1 cellular context compared by ENCODE assay signal in the genomic region with DNA sequence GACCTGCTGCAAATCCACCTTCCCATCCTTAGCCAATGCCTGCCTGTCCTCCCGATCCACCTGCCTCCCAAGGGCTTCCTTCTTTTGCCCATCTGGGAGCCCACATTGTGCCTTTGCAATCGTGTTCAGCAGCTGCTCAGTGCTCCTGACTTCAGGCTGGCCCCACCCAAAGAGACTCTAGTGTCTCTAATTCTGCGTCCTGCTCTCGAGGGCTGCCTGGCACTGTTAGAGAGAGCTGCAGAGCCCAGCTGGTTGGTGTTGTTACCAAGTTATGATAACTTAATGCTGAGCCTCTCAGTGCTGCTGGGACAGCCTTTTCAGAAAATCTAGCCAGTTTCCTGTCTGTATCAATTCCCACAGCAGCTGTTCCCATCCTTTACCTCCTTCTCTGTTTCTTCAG.
TF ChIP-seq lines count a peak whose summit lies in the region.

No MANE protein-coding gene starts in this region.

TF ChIP-seq in HepG2, 621 proteins besides CTCF, POLR2A, EP300 and RAD21 (continued from another document):
- TF ChIP-seq, protein P1, sequence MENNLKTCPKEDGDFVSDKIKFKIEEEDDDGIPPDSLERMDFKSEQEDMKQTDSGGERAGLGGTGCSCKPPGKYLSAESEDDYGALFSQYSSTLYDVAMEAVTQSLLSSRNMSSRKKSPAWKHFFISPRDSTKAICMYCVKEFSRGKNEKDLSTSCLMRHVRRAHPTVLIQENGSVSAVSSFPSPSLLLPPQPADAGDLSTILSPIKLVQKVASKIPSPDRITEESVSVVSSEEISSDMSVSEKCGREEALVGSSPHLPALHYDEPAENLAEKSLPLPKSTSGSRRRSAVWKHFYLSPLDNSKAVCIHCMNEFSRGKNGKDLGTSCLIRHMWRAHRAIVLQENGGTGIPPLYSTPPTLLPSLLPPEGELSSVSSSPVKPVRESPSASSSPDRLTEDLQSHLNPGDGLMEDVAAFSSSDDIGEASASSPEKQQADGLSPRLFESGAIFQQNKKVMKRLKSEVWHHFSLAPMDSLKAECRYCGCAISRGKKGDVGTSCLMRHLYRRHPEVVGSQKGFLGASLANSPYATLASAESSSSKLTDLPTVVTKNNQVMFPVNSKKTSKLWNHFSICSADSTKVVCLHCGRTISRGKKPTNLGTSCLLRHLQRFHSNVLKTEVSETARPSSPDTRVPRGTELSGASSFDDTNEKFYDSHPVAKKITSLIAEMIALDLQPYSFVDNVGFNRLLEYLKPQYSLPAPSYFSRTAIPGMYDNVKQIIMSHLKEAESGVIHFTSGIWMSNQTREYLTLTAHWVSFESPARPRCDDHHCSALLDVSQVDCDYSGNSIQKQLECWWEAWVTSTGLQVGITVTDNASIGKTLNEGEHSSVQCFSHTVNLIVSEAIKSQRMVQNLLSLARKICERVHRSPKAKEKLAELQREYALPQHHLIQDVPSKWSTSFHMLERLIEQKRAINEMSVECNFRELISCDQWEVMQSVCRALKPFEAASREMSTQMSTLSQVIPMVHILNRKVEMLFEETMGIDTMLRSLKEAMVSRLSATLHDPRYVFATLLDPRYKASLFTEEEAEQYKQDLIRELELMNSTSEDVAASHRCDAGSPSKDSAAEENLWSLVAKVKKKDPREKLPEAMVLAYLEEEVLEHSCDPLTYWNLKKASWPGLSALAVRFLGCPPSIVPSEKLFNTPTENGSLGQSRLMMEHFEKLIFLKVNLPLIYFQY (CRISPR knock-in tag; IDR thresholded peaks at IDR 0.05; ENCODE audit: borderline replicate concordance): no peak
- TF ChIP-seq CREBL2 (CRISPR knock-in tag; IDR thresholded peaks at IDR 0.05; ENCODE audit: borderline replicate concordance) (no peak), ZNF660 (CRISPR knock-in tag; IDR thresholded peaks at IDR 0.05; ENCODE audit: borderline replicate concordance, low read depth) (no peak), STAT5B (CRISPR knock-in tag; IDR thresholded peaks at IDR 0.05) (no peak), PRDM4 (CRISPR knock-in tag; IDR thresholded peaks at IDR 0.05; ENCODE audit: borderline replicate concordance) (no peak), ZNF235 (CRISPR knock-in tag; IDR thresholded peaks at IDR 0.05; ENCODE audit: borderline replicate concordance) (no peak), NFKB2 (CRISPR knock-in tag; IDR thresholded peaks at IDR 0.05; ENCODE audit: borderline replicate concordance) (no peak), DR1 (CRISPR knock-in tag; IDR thresholded peaks at IDR 0.05) (no peak), PTBP1 (IDR thresholded peaks at IDR 0.05; ENCODE audit: low read depth, low read length, poor library complexity, severe bottlenecking) (no peak), RNF219 (CRISPR knock-in tag; IDR thresholded peaks at IDR 0.05) (no peak), TP53 (CRISPR knock-in tag; conservative IDR thresholded peaks at IDR 0.05) (no peak), HMGXB4 (CRISPR knock-in tag; IDR thresholded peaks at IDR 0.05; ENCODE audit: borderline replicate concordance in 1 of 2, low read depth in 1 of 2) (no peak), ZNF562 (CRISPR knock-in tag; IDR thresholded peaks at IDR 0.05; ENCODE audit: borderline replicate concordance) (no peak), TOE1 (CRISPR knock-in tag; IDR thresholded peaks at IDR 0.05) (no peak)
TF ChIP-seq in HepG2: peak in this region for 0.
